ENCODE assay signal across 17 cellular contexts in the genomic region with DNA sequence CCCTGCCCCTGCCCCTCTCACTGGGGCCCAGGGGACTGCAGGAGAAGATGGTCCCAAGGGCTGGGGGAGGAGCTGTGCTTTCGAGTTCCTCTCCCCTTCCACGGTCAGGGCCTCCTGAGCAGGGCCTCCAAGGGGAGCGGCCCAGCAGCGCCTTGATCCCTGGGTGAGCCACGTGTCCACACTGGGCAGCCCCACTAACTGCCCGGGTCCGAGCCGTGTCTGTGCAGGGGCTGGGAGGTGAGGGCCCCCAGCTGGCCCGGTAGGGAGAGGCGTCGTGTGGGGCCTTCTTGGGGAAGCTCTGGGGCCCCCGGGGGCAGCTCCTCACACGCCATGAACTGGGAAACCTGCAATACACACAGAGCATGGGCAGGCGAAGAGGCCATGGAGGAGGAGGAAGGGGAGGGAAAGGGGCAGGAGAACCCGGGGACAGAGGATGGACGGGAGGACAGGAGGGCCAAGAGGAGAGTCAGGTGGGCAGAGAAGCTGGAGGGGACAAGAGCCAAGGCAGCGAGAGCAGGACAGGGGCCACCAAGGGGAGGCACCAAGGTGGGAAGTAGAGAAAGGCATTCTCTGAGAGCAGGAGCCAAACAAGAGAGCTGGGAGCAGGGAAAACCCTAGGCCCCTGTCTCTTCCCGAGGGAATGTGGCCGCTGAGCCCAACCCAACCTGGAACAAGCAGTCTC. TPM values are rescaled to one million over a fixed set of nuclear protein-coding genes. Genes with fewer than 3 reads are reported as not detected.
DNase-seq lines count a peak whose midpoint lies in the region; ATAC-seq, FAIRE-seq and TF ChIP-seq lines count a peak whose summit lies in the region.
"Had no signal": no experiment of that assay in that cellular context is flagged by ENCODE, and none has a peak within 500 bp of the region (broad histone marks: within the 10 kb centered on the region; RNA-seq: fewer than 3 reads in every experiment).

No MANE protein-coding gene starts in this region.

- DNase-seq in activated naive CD4-positive, alpha-beta T cell treated with anti-CD3 and anti-CD28 coated beads, Interleukin-2, amount 10 ng/mL, durations not matched to agents 7 days and 5 days, result peak; percentile 12
- DNase-seq in activated naive CD4-positive, alpha-beta T cell treated with anti-CD3 and anti-CD28 coated beads, Interleukin-2, amount 50 U/mL, for 16 hours, result no peak
- DNase-seq in H1 (ENCODE audit: low read depth in 1 of 2, low spot score in 2 of 2) (no peak), type B pancreatic cell (ENCODE audit: extremely low spot score, unreplicated experiment) (no peak), dermis blood vessel endothelial cell (no peak)
- DNase-seq: activated CD4-positive, CD25-positive, alpha-beta regulatory T cell treated with anti-CD3 and anti-CD28 coated beads, Interleukin-2, amount 50 U/mL, for 72 hours; activated T-cell treated with anti-CD3 and anti-CD28 coated beads, Interleukin-2, amount 50 U/mL, for 48 hours; effector memory CD8-positive, alpha-beta T cell; NCI-H1092 treated with DMSO at 0.1 percent for 48 hours; NCI-H446 treated with DMSO at 0.1 percent for 48 hours; PC-3; stimulated activated CD4-positive, alpha-beta T cell treated with anti-CD3 and anti-CD28 coated beads, Interleukin-12 subunit alpha, Interleukin-12 subunit beta, amount 100 ng/mL, for 4 hours had no signal

- H3K36me3 ChIP-seq in H1 (ENCODE audit: control insufficient read depth in 2 of 4, insufficient read depth in 4 of 4, low read length in 3 of 4) (no peaks in the 10 kb centered on the region), muscle layer of duodenum (ENCODE audit: control insufficient read depth in 1 of 2, insufficient read depth in 2 of 2, low read length in 2 of 2) (peaks cover 0 to 8% of the 10 kb centered on the region in 2 donors)

- peak overlapping the region; percentile 44; the same call in 1 of the 2 replicates for H2BK5ac ChIP-seq in H1 (ENCODE audit: low read depth, low read length)

- no peaks in the 10 kb centered on the region for H3K79me2 ChIP-seq in H1 (ENCODE audit: control insufficient read depth in 1 of 2, insufficient read depth in 2 of 2, low read length in 2 of 2)

- TF ChIP-seq CTCF in H1 (IDR thresholded peaks at IDR 0.05; ENCODE audit: control extremely low read depth in 1 of 3, insufficient read depth in 1 of 3, low read depth in 1 of 3, low read length in 3 of 3), result no peak
- TF ChIP-seq CTCF in type B pancreatic cell (conservative IDR thresholded peaks at IDR 0.05), result no peak

- no peak overlapping the region for H3K4me3 Mint-ChIP-seq in activated naive CD4-positive, alpha-beta T cell treated with anti-CD3 and anti-CD28 coated beads, Interleukin-2, amount 10 ng/mL, durations not matched to agents 7 days and 5 days
- no peak overlapping the region for H3K4me3 Mint-ChIP-seq in type B pancreatic cell
- H3K4me3 Mint-ChIP-seq: effector memory CD8-positive, alpha-beta T cell had no signal

- no peak overlapping the region for H3K27ac ChIP-seq in H1 (ENCODE audit: low read depth, low read length)
- H3K27ac ChIP-seq in muscle layer of duodenum (ENCODE audit: low read length), result peak overlapping the region; percentile 45

- peaks cover 30% of the 10 kb centered on the region for H3K4me1 Mint-ChIP-seq in activated naive CD4-positive, alpha-beta T cell treated with anti-CD3 and anti-CD28 coated beads, Interleukin-2, amount 10 ng/mL, durations not matched to agents 7 days and 5 days
- H3K4me1 Mint-ChIP-seq in type B pancreatic cell (ENCODE audit: unreplicated experiment), result peaks cover 23% of the 10 kb centered on the region

- H3K4me2 ChIP-seq in H1 (ENCODE audit: insufficient read depth in 1 of 2, low read depth in 2 of 2, low read length in 2 of 2), result no peak overlapping the region

- H2BK20ac ChIP-seq in H1 (ENCODE audit: low read length), result no peak overlapping the region

- H3K23ac ChIP-seq in H1 (ENCODE audit: insufficient read length), result no peak overlapping the region

- no peaks in the 10 kb centered on the region for H3K9me3 ChIP-seq in H1 (ENCODE audit: insufficient read depth in 2 of 2, low read depth in 1 of 2, low read length in 1 of 2)
- H3K9me3 ChIP-seq in muscle layer of duodenum (ENCODE audit: control insufficient read depth in 1 of 2, low read length in 2 of 2), result no peaks in the 10 kb centered on the region

- H2BK12ac ChIP-seq in H1 (ENCODE audit: low read depth, low read length), result 0 out of 2 replicates have a peak overlapping the region, but pooled peaks have one; percentile 87

- TF ChIP-seq RAD21 in H1 (IDR thresholded peaks at IDR 0.05 in 1 of 2, conservative IDR thresholded peaks at IDR 0.05 in 1 of 2; ENCODE audit: low read depth in 2 of 2, low read length in 2 of 2), result no peak

- H2BK120ac ChIP-seq in H1 (replicated peaks; ENCODE audit: low read depth, low read length), result no peak overlapping the region

- H4K5ac ChIP-seq in H1 (ENCODE audit: insufficient read length, low read depth, low read length), result no peak overlapping the region

- no peak for TF ChIP-seq EP300 in H1 (IDR thresholded peaks at IDR 0.05; ENCODE audit: borderline replicate concordance in 1 of 2, low read depth in 2 of 2, low read length in 2 of 2)

- H3K56ac ChIP-seq in H1 (replicated peaks; ENCODE audit: insufficient read length, low read depth, low read length), result no peak overlapping the region

- H3K4ac ChIP-seq in H1 (replicated peaks; ENCODE audit: insufficient read length, low read depth, low read length), result no peak overlapping the region

- H3K36me3 Mint-ChIP-seq in activated naive CD4-positive, alpha-beta T cell treated with anti-CD3 and anti-CD28 coated beads, Interleukin-2, amount 10 ng/mL, durations not matched to agents 7 days and 5 days, result no peaks in the 10 kb centered on the region
- H3K36me3 Mint-ChIP-seq in type B pancreatic cell, result no peaks in the 10 kb centered on the region

- H2BK15ac ChIP-seq in H1 (ENCODE audit: low read length), result peak overlapping the region; percentile 88; the same call in 1 of the 2 replicates

- POLR2A ChIA-PET in H1 (lab: Charles Lee; ENCODE audit: partially characterized antibody), result interaction anchor here (1.4 kb wide), 1 partner anchor 37 kb away, joined by 3 read pairs; no protein-coding TSS in a partner anchor

- no peak for FAIRE-seq in H1 (lab: Jason Lieb, UNC)
- FAIRE-seq: frontal cortex, keratinocyte had no signal

- H2AK5ac ChIP-seq in H1 (ENCODE audit: low read depth, low read length), result no peak overlapping the region

- 80% methylated on average over 16 of the region's 19 CpGs; no CpG with 5 or more reads in 1 of the 2 experiments for WGBS in H1 (ENCODE audit: extremely low coverage in 1 of 2, insufficient coverage in 1 of 2, insufficient read length in 1 of 2, insufficient replicate concordance in 2 of 2, low coverage in 1 of 2, low lambda C conversion rate in 2 of 2, missing lambda C conversion rate in 1 of 2), 2 experiments

- H3K79me1 ChIP-seq in H1 (ENCODE audit: low read depth, low read length), result no peaks in the 10 kb centered on the region

- peaks cover 4% of the 10 kb centered on the region; the same call in 1 of the 2 replicates for H3K23me2 ChIP-seq in H1 (ENCODE audit: low read depth, low read length)

- H3K14ac ChIP-seq in H1 (ENCODE audit: insufficient read length), result no peak overlapping the region

- H4K20me1 ChIP-seq in H1 (replicated peaks in 1 of 2; ENCODE audit: control insufficient read depth in 1 of 2, insufficient read depth in 2 of 2, low read length in 2 of 2), result peaks cover 0 to 3% of the 10 kb centered on the region in 2 experiments

- H3K9ac ChIP-seq in H1 (replicated peaks in 1 of 4; ENCODE audit: extremely low read depth in 1 of 4, low read depth in 3 of 4, low read length in 3 of 4), result no peak overlapping the region

- H3K27me3 Mint-ChIP-seq in activated naive CD4-positive, alpha-beta T cell treated with anti-CD3 and anti-CD28 coated beads, Interleukin-2, amount 10 ng/mL, durations not matched to agents 7 days and 5 days, result peaks cover 64% of the 10 kb centered on the region
- no peaks in the 10 kb centered on the region for H3K27me3 Mint-ChIP-seq in type B pancreatic cell

- no peak for ATAC-seq in GM19351 (IDR thresholded peaks at IDR 0.05; ENCODE audit: unreplicated experiment)
- ATAC-seq in GM21717 (IDR thresholded peaks at IDR 0.05; ENCODE audit: unreplicated experiment), result no peak
- ATAC-seq: effector memory CD8-positive, alpha-beta T cell; PC-3 had no signal

- H3K18ac ChIP-seq in H1 (ENCODE audit: extremely low read depth, low read length), result peak overlapping the region; percentile 48; the same call in 1 of the 2 replicates

- H4K8ac ChIP-seq in H1 (ENCODE audit: extremely low read depth, insufficient read depth, low read length), result no peak overlapping the region

- peak overlapping the region; percentile 70 for H4K91ac ChIP-seq in H1 (replicated peaks; ENCODE audit: insufficient read length, low read length)

- CTCF ChIA-PET in activated naive CD4-positive, alpha-beta T cell treated with anti-CD3 and anti-CD28 coated beads, Interleukin-2, amount 10 ng/mL, durations not matched to agents 7 days and 5 days (lab: Charles Lee), result no interaction called here
- CTCF ChIA-PET in H1 (lab: Charles Lee; ENCODE audit: partially characterized antibody), result interaction anchor here (0.7 to 6.1 kb wide), 10 partner anchors 13 to 73 kb away, joined by 3 to 35 read pairs (median 6); no protein-coding TSS in a partner anchor

- no peak for TF ChIP-seq POLR2A in H1 (IDR thresholded peaks at IDR 0.05; ENCODE audit: control extremely low read depth in 1 of 2, low read depth in 2 of 2, low read length in 2 of 2)

- H3K27ac Mint-ChIP-seq in activated naive CD4-positive, alpha-beta T cell treated with anti-CD3 and anti-CD28 coated beads, Interleukin-2, amount 10 ng/mL, durations not matched to agents 7 days and 5 days, result no peak overlapping the region
- peak overlapping the region; percentile 26 for H3K27ac Mint-ChIP-seq in type B pancreatic cell
- H3K27ac Mint-ChIP-seq: effector memory CD8-positive, alpha-beta T cell had no signal

- no peaks in the 10 kb centered on the region for H3K9me3 Mint-ChIP-seq in activated naive CD4-positive, alpha-beta T cell treated with anti-CD3 and anti-CD28 coated beads, Interleukin-2, amount 10 ng/mL, durations not matched to agents 7 days and 5 days
- no peaks in the 10 kb centered on the region for H3K9me3 Mint-ChIP-seq in type B pancreatic cell
- H3K9me3 Mint-ChIP-seq: effector memory CD8-positive, alpha-beta T cell had no signal

- H3K4me3 ChIP-seq in H1 (ENCODE audit: extremely low read depth in 1 of 4, insufficient read depth in 2 of 4, low read depth in 3 of 4, low read length in 4 of 4) (no peak overlapping the region), muscle layer of duodenum (ENCODE audit: low read depth in 1 of 2, low read length in 2 of 2) (no peak overlapping the region)

- H2AFZ ChIP-seq in H1 (ENCODE audit: low read length), result no peak overlapping the region

- H3K4me1 ChIP-seq in H1 (replicated peaks in 1 of 4; ENCODE audit: control insufficient read depth in 3 of 4, insufficient read depth in 4 of 4, low read length in 3 of 4) (peaks cover 0 to 44% (median 30%) of the 10 kb centered on the region in 4 experiments; a peak in 6 of 7 replicates), muscle layer of duodenum (ENCODE audit: control insufficient read depth in 1 of 2, insufficient read depth in 2 of 2, low read length in 2 of 2) (peaks cover 0 to 62% of the 10 kb centered on the region in 2 donors)

- H3K27me3 ChIP-seq in H1 (replicated peaks in 1 of 4; ENCODE audit: control insufficient read depth in 3 of 4, extremely low read depth in 1 of 4, insufficient read depth in 3 of 4, low read length in 3 of 4) (peaks cover 0 to 18% (median 13%) of the 10 kb centered on the region in 4 experiments; a peak in 5 of 7 replicates), muscle layer of duodenum (ENCODE audit: low read depth, low read length) (no peaks in the 10 kb centered on the region)

RNA-seq across cellular contexts. Expression of gene KCNH2, which starts 32.8 kb away (rescaled TPM):
- total RNA-seq in H1 (2021; fragmentation: NEBNext Ultra II Directional; extraction: Animal tissue kit (Norgen Biotek cat#: 25700)), result 7.7 and 8.0 TPM in 2 replicates
- polyA plus RNA-seq in H1 (2011; rRNA removed), result 15.0 and 20.5 TPM in 2 replicates
- 13.4 TPM for polyA plus RNA-seq in H1 (2011; cell fraction: cytosol; rRNA removed)
- 23.6 TPM for polyA plus RNA-seq in H1 (2011; cell fraction: nucleus; rRNA removed)
- polyA plus RNA-seq in H1 (2012, experiment 1 of 2), result 5.5 to 12.1 TPM (median 10.4 TPM) in 4 replicates
- polyA plus RNA-seq in H1 (2012, experiment 2 of 2), result 7.6 TPM
- 7.6 TPM for polyA plus RNA-seq in H1 (2013, experiment 1 of 2)
- polyA plus RNA-seq in H1 (2013, experiment 2 of 2), result 7.2 TPM
- 8.9 and 10.2 TPM in 2 replicates for polyA minus RNA-seq in H1 (2011; rRNA and poly(A)+ RNA removed)
- polyA minus RNA-seq in H1 (2011; cell fraction: cytosol; rRNA and poly(A)+ RNA removed), result 9.5 TPM
- polyA minus RNA-seq in H1 (2011; cell fraction: nucleus; rRNA and poly(A)+ RNA removed), result 7.0 TPM
- total RNA-seq in type B pancreatic cell (ENCODE audit: low replicate concordance) (8.0 and 10.0 TPM in 2 replicates), dermis blood vessel endothelial cell (under 0.01 TPM in 1 of 2 replicates, not detected in the other)

RNA-seq across cellular contexts. Expression of gene NOS3, which starts 45.5 kb away (rescaled TPM):
- 4.4 and 4.7 TPM in 2 replicates for total RNA-seq in H1 (2021; fragmentation: NEBNext Ultra II Directional; extraction: Animal tissue kit (Norgen Biotek cat#: 25700))
- 16.2 and 20.9 TPM in 2 replicates for polyA plus RNA-seq in H1 (2011; rRNA removed)
- polyA plus RNA-seq in H1 (2011; cell fraction: cytosol; rRNA removed), result 8.1 TPM
- polyA plus RNA-seq in H1 (2011; cell fraction: nucleus; rRNA removed), result 12.6 TPM
- polyA plus RNA-seq in H1 (2012, experiment 1 of 2), result 4.2 to 10.6 TPM (median 8.1 TPM) in 4 replicates
- 5.2 TPM for polyA plus RNA-seq in H1 (2012, experiment 2 of 2)
- 4.2 TPM for polyA plus RNA-seq in H1 (2013, experiment 1 of 2)
- 3.5 TPM for polyA plus RNA-seq in H1 (2013, experiment 2 of 2)
- 5.4 and 6.9 TPM in 2 replicates for polyA minus RNA-seq in H1 (2011; rRNA and poly(A)+ RNA removed)
- polyA minus RNA-seq in H1 (2011; cell fraction: cytosol; rRNA and poly(A)+ RNA removed), result 7.7 TPM
- polyA minus RNA-seq in H1 (2011; cell fraction: nucleus; rRNA and poly(A)+ RNA removed), result 10.1 TPM
- total RNA-seq in type B pancreatic cell (ENCODE audit: low replicate concordance), result 0.21 and 1.7 TPM in 2 replicates
- 33.4 and 103 TPM in 2 replicates for total RNA-seq in dermis blood vessel endothelial cell
